ENCODE assay signal across 16 cellular contexts in genomic region chr7:148348466-148348865, GRCh38.
DNase-seq lines count a peak whose midpoint lies in the region; ATAC-seq and TF ChIP-seq lines count a peak whose summit lies in the region.
"Had no signal": no experiment of that assay in that cellular context is flagged by ENCODE, and none has a peak within 500 bp of the region (broad histone marks: within the 10 kb centered on the region; RNA-seq: fewer than 3 reads in every experiment).

No MANE protein-coding gene starts in this region.

- no peaks in the 10 kb centered on the region for H3K9me2 ChIP-seq in hepatocyte (replicated peaks; ENCODE audit: insufficient read depth)
- H3K9me2 ChIP-seq in neural cell (ENCODE audit: insufficient read depth, low read length) = no peaks in the 10 kb centered on the region

- no peak overlapping the region for H3K9ac ChIP-seq in neural cell (ENCODE audit: low read length)
- H3K9ac ChIP-seq: BLaER1 had no signal

- H3K79me2 ChIP-seq in hepatocyte = peaks cover 7% of the 10 kb centered on the region
- peaks cover 93% of the 10 kb centered on the region for H3K79me2 ChIP-seq in neural cell (replicated peaks; ENCODE audit: insufficient read depth, low read length)

- H3K27me3 ChIP-seq in hepatocyte = no peaks in the 10 kb centered on the region
- no peaks in the 10 kb centered on the region for H3K27me3 ChIP-seq in neural cell (ENCODE audit: insufficient read depth, low read depth, low read length)
- no peaks in the 10 kb centered on the region for H3K27me3 ChIP-seq in gastrocnemius medialis
- H3K27me3 ChIP-seq: BLaER1 had no signal

- H3K4me1 ChIP-seq in hepatocyte (ENCODE audit: insufficient read depth) = peaks cover 12% of the 10 kb centered on the region
- no peaks in the 10 kb centered on the region for H3K4me1 ChIP-seq in gastrocnemius medialis
- H3K4me1 ChIP-seq: BLaER1, HAP-1 had no signal

- H3K4me2 ChIP-seq in hepatocyte (peak overlapping the region; percentile 62), neural cell (ENCODE audit: low read length) (no peak overlapping the region)
- H3K4me2 ChIP-seq: BLaER1 had no signal

- TF ChIP-seq POLR2A in gastrocnemius medialis (IDR thresholded peaks at IDR 0.05) = no peak

- no peaks in the 10 kb centered on the region for H3F3A ChIP-seq in neural cell (ENCODE audit: insufficient read depth, low read length, poor library complexity, severe bottlenecking)

- H3K4me3 ChIP-seq in hepatocyte (no peak overlapping the region), neural cell (ENCODE audit: low read length) (no peak overlapping the region), gastrocnemius medialis (no peak overlapping the region)
- H3K4me3 ChIP-seq: BLaER1, HAP-1 had no signal

- H3K9me3 ChIP-seq in hepatocyte (ENCODE audit: low read depth) (no peaks in the 10 kb centered on the region), neural cell (ENCODE audit: low read length) (no peaks in the 10 kb centered on the region), gastrocnemius medialis (no peaks in the 10 kb centered on the region)
- H3K9me3 ChIP-seq: BLaER1, HAP-1 had no signal

- H3K36me3 ChIP-seq in hepatocyte (replicated peaks; ENCODE audit: insufficient read depth, low read depth) (no peaks in the 10 kb centered on the region), neural cell (ENCODE audit: insufficient read depth, low read length) (peaks cover 12% of the 10 kb centered on the region), gastrocnemius medialis (no peaks in the 10 kb centered on the region)
- H3K36me3 ChIP-seq: BLaER1, HAP-1 had no signal

- no peak overlapping the region for H3K27ac ChIP-seq in hepatocyte
- H3K27ac ChIP-seq in neural cell (ENCODE audit: low read length) = peak overlapping the region; percentile 17
- H3K27ac ChIP-seq in gastrocnemius medialis = no peak overlapping the region
- H3K27ac ChIP-seq: BLaER1, HL-60 had no signal

- intact Hi-C loops in gastrocnemius medialis (cut with DNase I; ENCODE audit: low total_unique reads) = no loop called here
- intact Hi-C loops in left ventricle myocardium superior (cut with micrococcal nuclease) = no loop called here

- TF ChIP-seq RAD21 in neural cell (conservative IDR thresholded peaks at IDR 0.05) = no peak

- no peak for TF ChIP-seq EP300 in neural cell (conservative IDR thresholded peaks at IDR 0.05; ENCODE audit: poor library complexity, severe bottlenecking)

- ATAC-seq in gastrocnemius medialis (no peak), left ventricle myocardium superior (no peak)

- H2AFZ ChIP-seq in hepatocyte = no peak overlapping the region
- no peak overlapping the region for H2AFZ ChIP-seq in neural cell (ENCODE audit: low read depth, low read length)

- H4K20me1 ChIP-seq in hepatocyte (ENCODE audit: insufficient read depth, poor library complexity, severe bottlenecking) (no peaks in the 10 kb centered on the region), neural cell (ENCODE audit: insufficient read depth) (no peaks in the 10 kb centered on the region)
- H4K20me1 ChIP-seq: BLaER1 had no signal

- DNase-seq in NCI-H345 (lab: John Stamatoyannopoulos, UW) (peak; percentile 12), NCI-H345 treated with DMSO at 0.1 percent for 48 hours (lab: John Stamatoyannopoulos, UW; ENCODE audit: unreplicated experiment) (no peak), hepatocyte (ENCODE audit: low spot score) (no peak), NCI-H1417 treated with DMSO at 0.1 percent for 48 hours (lab: John Stamatoyannopoulos, UW) (no peak), gastrocnemius medialis (no peak), EL (no peak), left ventricle myocardium superior (no peak)
- DNase-seq: 8988T; AML-193; CD8-positive, alpha-beta memory T cell; DMS53; HFFc6 had no signal

- in situ Hi-C loops in gastrocnemius medialis (cut with MboI; ENCODE audit: low sequenced_read_pairs in 4 of 4) = no loop called here

- WGBS in hepatocyte (ENCODE audit: low lambda C conversion rate, missing lambda C conversion rate) = 61% methylated on average over 10 of the region's 10 CpGs

- TF ChIP-seq CTCF in hepatocyte (IDR thresholded peaks at IDR 0.05; ENCODE audit: poor library complexity) (no peak), neural cell (IDR thresholded peaks at IDR 0.05; ENCODE audit: poor library complexity, severe bottlenecking) (no peak), gastrocnemius medialis (IDR thresholded peaks at IDR 0.05 in 4 of 5, conservative IDR thresholded peaks at IDR 0.05 in 1 of 5) (no peak)

TF ChIP-seq in neural cell, 6 proteins besides CTCF, POLR2A, EP300 and RAD21:
- TF ChIP-seq EZH2 (IDR thresholded peaks at IDR 0.05; ENCODE audit: borderline replicate concordance, insufficient read depth, low read length, poor library complexity, severe bottlenecking) = no peak
- TF ChIP-seq TAF1 (IDR thresholded peaks at IDR 0.05; ENCODE audit: low read depth) = no peak
- no peak for TF ChIP-seq POLR2AphosphoS5 (IDR thresholded peaks at IDR 0.05)
- no peak for TF ChIP-seq SMC3 (conservative IDR thresholded peaks at IDR 0.05; ENCODE audit: poor library complexity)
- no peak for TF ChIP-seq MXI1 (conservative IDR thresholded peaks at IDR 0.05; ENCODE audit: poor library complexity, severe bottlenecking)
- no peak for TF ChIP-seq REST (IDR thresholded peaks at IDR 0.05; ENCODE audit: borderline replicate concordance)
